In the genomic region with DNA sequence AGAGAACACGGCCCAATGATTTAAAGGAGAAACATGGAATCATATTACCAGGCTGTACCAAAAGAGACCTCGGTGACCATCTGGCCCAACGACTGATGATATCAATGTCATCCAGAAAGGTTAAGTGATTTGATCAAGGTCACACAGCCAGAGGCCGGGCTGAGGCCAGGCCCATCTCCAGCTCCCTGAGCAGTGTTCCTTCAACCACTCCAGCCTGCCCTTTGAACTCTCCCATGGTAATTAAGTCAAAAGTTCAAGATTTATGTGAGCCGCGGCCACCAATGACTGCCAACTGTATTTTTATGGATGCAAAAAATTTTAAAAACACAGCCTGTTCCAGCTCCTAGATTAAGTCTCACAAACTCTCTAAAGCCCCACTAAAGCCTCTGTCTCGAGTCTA, we compare ENCODE assay signal across 18 cellular contexts. TPM values are rescaled to one million over a fixed set of nuclear protein-coding genes. Genes with fewer than 3 reads are reported as not detected.
"Had no signal": no experiment of that assay in that cellular context is flagged by ENCODE, and none has a peak within 500 bp of the region (broad histone marks: within the 10 kb centered on the region; RNA-seq: fewer than 3 reads in every experiment).

No MANE protein-coding gene starts in this region.

- H3K4me1 ChIP-seq: breast epithelium, psoas muscle had no signal

- H3K27ac ChIP-seq: ascending aorta, breast epithelium, psoas muscle, thyroid gland had no signal

- H3K27me3 ChIP-seq: ascending aorta, breast epithelium, stomach, thyroid gland had no signal

- H3K36me3 ChIP-seq: ascending aorta, breast epithelium, stomach, thyroid gland had no signal

- FAIRE-seq: keratinocyte had no signal

- H3K9me3 ChIP-seq: ascending aorta, breast epithelium, psoas muscle, stomach, thyroid gland had no signal

- DNase-seq: activated CD4-positive, CD25-positive, alpha-beta regulatory T cell treated with anti-CD3 and anti-CD28 coated beads, Interleukin-2, amount 50 U/mL, for 72 hours; activated naive CD4-positive, alpha-beta T cell treated with anti-CD3 and anti-CD28 coated beads for 36 hours; activated naive CD8-positive, alpha-beta T cell treated with anti-CD3 and anti-CD28 coated beads, Interleukin-2, amount 50 U/mL, for 24 hours; activated T-cell treated with anti-CD3 and anti-CD28 coated beads for 4 hours; hippocampal formation; mesendoderm; psoas muscle; stimulated activated CD4-positive, alpha-beta T cell treated with anti-CD3 and anti-CD28 coated beads, Interleukin-1b, Interleukin-23, amount 100 ng/mL, for 48 hours; stomach; T-helper 1 cell; T1000; thyroid gland had no signal

- ATAC-seq: activated naive CD8-positive, alpha-beta T cell treated with anti-CD3 and anti-CD28 coated beads, Interleukin-2, amount 50 U/mL, for 24 hours; activated T-helper 17 cell treated with anti-CD3 and anti-CD28 coated beads, Interleukin-2, amount 50 U/mL, for 72 hours; psoas muscle; sciatic nerve had no signal

- H3K4me3 ChIP-seq: ascending aorta, breast epithelium, psoas muscle, stomach, thyroid gland had no signal

RNA-seq across cellular contexts. Expression of a gene that starts 41.8 kb away (rescaled TPM):
- total RNA-seq: activated CD8-positive, alpha-beta memory T cell treated with anti-CD3 and anti-CD28 coated beads for 36 hours; activated naive CD4-positive, alpha-beta T cell treated with anti-CD3 and anti-CD28 coated beads for 36 hours; activated T-helper 17 cell treated with anti-CD3 and anti-CD28 coated beads, Interleukin-2, amount 50 U/mL, for 72 hours had no signal
